Comparison of ENCODE assay signal across 1 cellular context in the genomic region with DNA sequence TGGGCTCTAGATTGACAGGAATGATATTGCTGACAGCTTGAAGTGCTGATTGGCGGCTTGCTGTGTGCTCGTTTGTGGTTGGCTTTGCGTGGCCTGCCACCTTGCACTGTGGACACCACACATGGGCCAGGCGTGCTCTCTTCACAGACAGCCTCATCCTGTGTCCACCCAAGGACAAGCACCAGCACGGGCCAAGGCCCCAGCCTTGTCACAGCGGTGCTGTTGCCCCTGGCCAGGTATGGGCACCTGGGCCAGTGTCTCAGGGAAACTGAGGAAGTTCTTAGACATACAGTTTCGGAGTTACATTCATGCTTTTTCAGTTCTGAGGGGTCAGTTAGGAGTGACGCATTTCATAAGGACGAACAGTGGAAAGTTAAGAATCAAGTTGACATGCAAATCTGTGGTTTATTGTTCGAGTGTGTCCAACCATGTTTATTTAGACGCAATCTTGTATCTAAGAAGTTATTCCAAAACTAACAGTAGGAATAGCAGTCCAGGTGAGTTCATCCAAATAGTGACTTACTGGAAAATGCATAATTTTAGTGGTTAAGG.
TF ChIP-seq lines count a peak whose summit lies in the region.

No MANE protein-coding gene starts in this region.

TF ChIP-seq in GM23338, 12 proteins besides CTCF, POLR2A, EP300 and RAD21 (continued from another document):
- TF ChIP-seq, protein P1, sequence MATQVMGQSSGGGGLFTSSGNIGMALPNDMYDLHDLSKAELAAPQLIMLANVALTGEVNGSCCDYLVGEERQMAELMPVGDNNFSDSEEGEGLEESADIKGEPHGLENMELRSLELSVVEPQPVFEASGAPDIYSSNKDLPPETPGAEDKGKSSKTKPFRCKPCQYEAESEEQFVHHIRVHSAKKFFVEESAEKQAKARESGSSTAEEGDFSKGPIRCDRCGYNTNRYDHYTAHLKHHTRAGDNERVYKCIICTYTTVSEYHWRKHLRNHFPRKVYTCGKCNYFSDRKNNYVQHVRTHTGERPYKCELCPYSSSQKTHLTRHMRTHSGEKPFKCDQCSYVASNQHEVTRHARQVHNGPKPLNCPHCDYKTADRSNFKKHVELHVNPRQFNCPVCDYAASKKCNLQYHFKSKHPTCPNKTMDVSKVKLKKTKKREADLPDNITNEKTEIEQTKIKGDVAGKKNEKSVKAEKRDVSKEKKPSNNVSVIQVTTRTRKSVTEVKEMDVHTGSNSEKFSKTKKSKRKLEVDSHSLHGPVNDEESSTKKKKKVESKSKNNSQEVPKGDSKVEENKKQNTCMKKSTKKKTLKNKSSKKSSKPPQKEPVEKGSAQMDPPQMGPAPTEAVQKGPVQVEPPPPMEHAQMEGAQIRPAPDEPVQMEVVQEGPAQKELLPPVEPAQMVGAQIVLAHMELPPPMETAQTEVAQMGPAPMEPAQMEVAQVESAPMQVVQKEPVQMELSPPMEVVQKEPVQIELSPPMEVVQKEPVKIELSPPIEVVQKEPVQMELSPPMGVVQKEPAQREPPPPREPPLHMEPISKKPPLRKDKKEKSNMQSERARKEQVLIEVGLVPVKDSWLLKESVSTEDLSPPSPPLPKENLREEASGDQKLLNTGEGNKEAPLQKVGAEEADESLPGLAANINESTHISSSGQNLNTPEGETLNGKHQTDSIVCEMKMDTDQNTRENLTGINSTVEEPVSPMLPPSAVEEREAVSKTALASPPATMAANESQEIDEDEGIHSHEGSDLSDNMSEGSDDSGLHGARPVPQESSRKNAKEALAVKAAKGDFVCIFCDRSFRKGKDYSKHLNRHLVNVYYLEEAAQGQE (IDR thresholded peaks at IDR 0.05; ENCODE audit: unreplicated experiment), result no peak
- TF ChIP-seq, protein P2, sequence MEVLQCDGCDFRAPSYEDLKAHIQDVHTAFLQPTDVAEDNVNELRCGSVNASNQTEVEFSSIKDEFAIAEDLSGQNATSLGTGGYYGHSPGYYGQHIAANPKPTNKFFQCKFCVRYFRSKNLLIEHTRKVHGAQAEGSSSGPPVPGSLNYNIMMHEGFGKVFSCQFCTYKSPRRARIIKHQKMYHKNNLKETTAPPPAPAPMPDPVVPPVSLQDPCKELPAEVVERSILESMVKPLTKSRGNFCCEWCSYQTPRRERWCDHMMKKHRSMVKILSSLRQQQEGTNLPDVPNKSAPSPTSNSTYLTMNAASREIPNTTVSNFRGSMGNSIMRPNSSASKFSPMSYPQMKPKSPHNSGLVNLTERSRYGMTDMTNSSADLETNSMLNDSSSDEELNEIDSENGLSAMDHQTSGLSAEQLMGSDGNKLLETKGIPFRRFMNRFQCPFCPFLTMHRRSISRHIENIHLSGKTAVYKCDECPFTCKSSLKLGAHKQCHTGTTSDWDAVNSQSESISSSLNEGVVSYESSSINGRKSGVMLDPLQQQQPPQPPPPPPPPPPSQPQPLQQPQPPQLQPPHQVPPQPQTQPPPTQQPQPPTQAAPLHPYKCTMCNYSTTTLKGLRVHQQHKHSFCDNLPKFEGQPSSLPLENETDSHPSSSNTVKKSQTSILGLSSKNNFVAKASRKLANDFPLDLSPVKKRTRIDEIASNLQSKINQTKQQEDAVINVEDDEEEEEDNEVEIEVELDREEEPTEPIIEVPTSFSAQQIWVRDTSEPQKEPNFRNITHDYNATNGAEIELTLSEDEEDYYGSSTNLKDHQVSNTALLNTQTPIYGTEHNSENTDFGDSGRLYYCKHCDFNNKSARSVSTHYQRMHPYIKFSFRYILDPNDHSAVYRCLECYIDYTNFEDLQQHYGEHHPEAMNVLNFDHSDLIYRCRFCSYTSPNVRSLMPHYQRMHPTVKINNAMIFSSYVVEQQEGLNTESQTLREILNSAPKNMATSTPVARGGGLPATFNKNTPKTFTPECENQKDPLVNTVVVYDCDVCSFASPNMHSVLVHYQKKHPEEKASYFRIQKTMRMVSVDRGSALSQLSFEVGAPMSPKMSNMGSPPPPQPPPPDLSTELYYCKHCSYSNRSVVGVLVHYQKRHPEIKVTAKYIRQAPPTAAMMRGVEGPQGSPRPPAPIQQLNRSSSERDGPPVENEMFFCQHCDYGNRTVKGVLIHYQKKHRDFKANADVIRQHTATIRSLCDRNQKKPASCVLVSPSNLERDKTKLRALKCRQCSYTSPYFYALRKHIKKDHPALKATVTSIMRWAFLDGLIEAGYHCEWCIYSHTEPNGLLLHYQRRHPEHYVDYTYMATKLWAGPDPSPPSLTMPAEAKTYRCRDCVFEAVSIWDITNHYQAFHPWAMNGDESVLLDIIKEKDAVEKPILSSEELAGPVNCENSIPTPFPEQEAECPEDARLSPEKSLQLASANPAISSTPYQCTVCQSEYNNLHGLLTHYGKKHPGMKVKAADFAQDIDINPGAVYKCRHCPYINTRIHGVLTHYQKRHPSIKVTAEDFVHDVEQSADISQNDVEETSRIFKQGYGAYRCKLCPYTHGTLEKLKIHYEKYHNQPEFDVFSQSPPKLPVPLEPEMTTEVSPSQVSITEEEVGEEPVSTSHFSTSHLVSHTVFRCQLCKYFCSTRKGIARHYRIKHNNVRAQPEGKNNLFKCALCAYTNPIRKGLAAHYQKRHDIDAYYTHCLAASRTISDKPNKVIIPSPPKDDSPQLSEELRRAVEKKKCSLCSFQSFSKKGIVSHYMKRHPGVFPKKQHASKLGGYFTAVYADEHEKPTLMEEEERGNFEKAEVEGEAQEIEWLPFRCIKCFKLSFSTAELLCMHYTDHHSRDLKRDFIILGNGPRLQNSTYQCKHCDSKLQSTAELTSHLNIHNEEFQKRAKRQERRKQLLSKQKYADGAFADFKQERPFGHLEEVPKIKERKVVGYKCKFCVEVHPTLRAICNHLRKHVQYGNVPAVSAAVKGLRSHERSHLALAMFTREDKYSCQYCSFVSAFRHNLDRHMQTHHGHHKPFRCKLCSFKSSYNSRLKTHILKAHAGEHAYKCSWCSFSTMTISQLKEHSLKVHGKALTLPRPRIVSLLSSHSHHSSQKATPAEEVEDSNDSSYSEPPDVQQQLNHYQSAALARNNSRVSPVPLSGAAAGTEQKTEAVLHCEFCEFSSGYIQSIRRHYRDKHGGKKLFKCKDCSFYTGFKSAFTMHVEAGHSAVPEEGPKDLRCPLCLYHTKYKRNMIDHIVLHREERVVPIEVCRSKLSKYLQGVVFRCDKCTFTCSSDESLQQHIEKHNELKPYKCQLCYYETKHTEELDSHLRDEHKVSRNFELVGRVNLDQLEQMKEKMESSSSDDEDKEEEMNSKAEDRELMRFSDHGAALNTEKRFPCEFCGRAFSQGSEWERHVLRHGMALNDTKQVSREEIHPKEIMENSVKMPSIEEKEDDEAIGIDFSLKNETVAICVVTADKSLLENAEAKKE (CRISPR knock-in tag; IDR thresholded peaks at IDR 0.05), result no peak
- no peak for TF ChIP-seq JUNB (IDR thresholded peaks at IDR 0.05; ENCODE audit: unreplicated experiment)
